17 cellular contexts compared by ENCODE assay signal in the genomic region with DNA sequence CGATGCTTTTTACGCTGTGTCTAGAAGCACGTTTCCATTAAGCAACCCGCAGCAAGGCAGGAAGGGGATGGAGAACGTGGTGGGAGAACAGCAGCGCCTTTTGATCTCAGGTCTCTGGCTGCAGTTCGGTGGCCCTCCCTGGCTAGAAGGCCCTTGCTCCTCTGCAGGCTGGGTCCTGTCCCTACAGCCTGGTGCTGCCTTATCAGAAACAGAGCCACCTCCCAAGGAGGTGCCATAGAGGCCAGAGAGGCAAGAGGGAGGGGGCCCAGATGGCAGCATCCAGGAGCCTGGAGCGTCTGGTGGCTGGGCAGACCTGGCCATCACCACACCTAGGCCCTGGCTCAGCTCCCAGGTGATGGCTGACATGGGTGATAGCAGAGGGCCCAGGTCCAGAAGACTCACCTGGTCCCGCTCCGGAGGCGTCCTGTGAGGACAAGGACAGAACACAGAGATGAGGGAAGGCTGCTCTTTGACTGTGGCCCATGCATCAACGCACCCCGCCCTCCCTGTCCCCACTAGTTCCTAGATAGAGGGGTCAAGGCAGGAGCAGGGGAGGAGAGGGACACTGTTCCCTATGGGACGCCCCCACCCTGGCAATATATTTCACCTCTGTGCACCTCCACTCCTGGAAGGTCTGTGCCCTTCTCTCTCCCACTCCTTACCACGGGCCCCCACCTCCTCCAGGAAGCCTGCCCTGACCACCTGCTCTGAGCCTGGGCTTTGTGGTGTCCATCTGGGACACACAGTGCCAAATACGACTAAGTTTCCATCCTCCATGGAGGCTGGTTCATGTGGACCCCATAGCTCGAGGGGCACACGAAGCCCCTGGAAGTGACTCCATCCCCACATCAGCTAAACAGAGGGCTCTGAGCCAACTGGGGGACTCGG. TPM values are rescaled to one million over a fixed set of nuclear protein-coding genes. Genes with fewer than 3 reads are reported as not detected.
DNase-seq lines count a peak whose midpoint lies in the region; ATAC-seq, FAIRE-seq and TF ChIP-seq lines count a peak whose summit lies in the region.
"Had no signal": no experiment of that assay in that cellular context is flagged by ENCODE, and none has a peak within 500 bp of the region (broad histone marks: within the 10 kb centered on the region; RNA-seq: fewer than 3 reads in every experiment).

No MANE protein-coding gene starts in this region.

- H3K4me3 Mint-ChIP-seq in chondrocyte (ENCODE audit: unreplicated experiment) (no peak overlapping the region), nephron progenitor cell (no peak overlapping the region)
- H3K4me3 Mint-ChIP-seq in activated CD4-positive, alpha-beta T cell treated with anti-CD3 and anti-CD28 coated beads for 36 hours, result no peak overlapping the region
- H3K4me3 Mint-ChIP-seq: CD4-positive, alpha-beta T cell had no signal

- H3K9me3 Mint-ChIP-seq in chondrocyte (ENCODE audit: low read depth) (no peaks in the 10 kb centered on the region), nephron progenitor cell (no peaks in the 10 kb centered on the region)
- no peaks in the 10 kb centered on the region for H3K9me3 Mint-ChIP-seq in activated CD4-positive, alpha-beta T cell treated with anti-CD3 and anti-CD28 coated beads for 36 hours (ENCODE audit: low read depth)

- H3K36me3 ChIP-seq in right lobe of liver, result peaks cover 0 to 34% (median 8%) of the 10 kb centered on the region in 4 donors
- H3K36me3 ChIP-seq in HepG2 (replicated peaks in 1 of 2; ENCODE audit: control insufficient read depth in 1 of 2, insufficient read depth in 2 of 2, low read length in 2 of 2), result peaks cover 34 to 66% of the 10 kb centered on the region in 2 experiments; a peak in 4 of 5 replicates

- H3K9me3 ChIP-seq in right lobe of liver, result no peaks in the 10 kb centered on the region
- H3K9me3 ChIP-seq in HepG2 (ENCODE audit: low read length), result no peaks in the 10 kb centered on the region

- no peak overlapping the region for H3K4me3 ChIP-seq in right lobe of liver
- no peak overlapping the region for H3K4me3 ChIP-seq in HepG2 (replicated peaks in 1 of 3; ENCODE audit: insufficient read depth in 1 of 3, low read depth in 2 of 3, low read length in 3 of 3)
- H3K4me3 ChIP-seq: PC-9, SJCRH30 had no signal

- FAIRE-seq in HepG2 (lab: Jason Lieb, UNC) (no peak), RCC 7860 (lab: Jason Lieb, UNC) (no peak)

- H3K27ac Mint-ChIP-seq in chondrocyte (ENCODE audit: unreplicated experiment), result peak overlapping the region; percentile 8
- H3K27ac Mint-ChIP-seq in nephron progenitor cell, result peak overlapping the region; percentile 87
- no peak overlapping the region for H3K27ac Mint-ChIP-seq in activated CD4-positive, alpha-beta T cell treated with anti-CD3 and anti-CD28 coated beads for 36 hours
- H3K27ac Mint-ChIP-seq: CD4-positive, alpha-beta T cell had no signal

- ATAC-seq in right lobe of liver (no peak), HepG2 (no peak), GM18519 (IDR thresholded peaks at IDR 0.05; ENCODE audit: low FRiP score, unreplicated experiment) (no peak)
- ATAC-seq in activated CD4-positive, alpha-beta T cell treated with anti-CD3 and anti-CD28 coated beads for 36 hours, result no peak

- H2AFZ ChIP-seq in HepG2 (ENCODE audit: low read length), result no peak overlapping the region
- H2AFZ ChIP-seq: PC-9 had no signal

- H3K4me1 Mint-ChIP-seq in chondrocyte (ENCODE audit: low read depth) (no peaks in the 10 kb centered on the region), nephron progenitor cell (peaks cover 26% of the 10 kb centered on the region)
- no peaks in the 10 kb centered on the region for H3K4me1 Mint-ChIP-seq in activated CD4-positive, alpha-beta T cell treated with anti-CD3 and anti-CD28 coated beads for 36 hours

- no TSS peak for BruUV-seq in HepG2 (replicated peaks; lab: Mats Ljungman, UMichigan)

- no peaks in the 10 kb centered on the region for H3K27me3 ChIP-seq in right lobe of liver
- H3K27me3 ChIP-seq in HepG2 (ENCODE audit: control insufficient read depth in 1 of 2, insufficient read depth in 2 of 2, low read length in 2 of 2), result no peaks in the 10 kb centered on the region
- H3K27me3 ChIP-seq: SJCRH30 had no signal

- TF ChIP-seq RAD21 in HepG2 (CRISPR knock-in tag; IDR thresholded peaks at IDR 0.05), result no peak

- H3K4me1 ChIP-seq in right lobe of liver, result no peaks in the 10 kb centered on the region
- no peaks in the 10 kb centered on the region for H3K4me1 ChIP-seq in HepG2 (ENCODE audit: insufficient read depth, low read length)
- H3K4me1 ChIP-seq: SJCRH30 had no signal

- H4K20me1 ChIP-seq in HepG2 (ENCODE audit: insufficient read depth, low read length), result no peaks in the 10 kb centered on the region; the same call in 1 of the 2 replicates

- intact Hi-C loops in right lobe of liver (cut with DNase I), result no loop called here
- intact Hi-C loops in HepG2 (cut with micrococcal nuclease; ENCODE audit: unreplicated experiment), result no loop called here
- intact Hi-C loops in activated CD4-positive, alpha-beta T cell treated with anti-CD3 and anti-CD28 coated beads for 36 hours (cut with DNase I, micrococcal nuclease), result no loop called here

- CTCF ChIA-PET in HepG2 (lab: Yijun Ruan, JAX; ENCODE audit: low intra/inter-chr PET ratio, low total read pairs), result no interaction called here
- CTCF ChIA-PET in activated CD4-positive, alpha-beta T cell treated with anti-CD3 and anti-CD28 coated beads for 36 hours (lab: Charles Lee), result interaction anchor here (0.8 to 5.5 kb wide), 3 partner anchors 37 to 214 kb away, joined by 4 to 54 read pairs (median 5); no protein-coding TSS in a partner anchor

- TF ChIP-seq EP300 in HepG2 (IDR thresholded peaks at IDR 0.05; ENCODE audit: low read depth in 2 of 2, low read length in 2 of 2) (no peak), HepG2 (CRISPR knock-in tag; IDR thresholded peaks at IDR 0.05; ENCODE audit: borderline replicate concordance) (no peak)

- no peak overlapping the region for H3K27ac ChIP-seq in right lobe of liver
- H3K27ac ChIP-seq in HepG2 (ENCODE audit: extremely low read length, insufficient read depth, low read length), result no peak overlapping the region
- H3K27ac ChIP-seq: PC-9, SJCRH30 had no signal

- H3K79me2 ChIP-seq in HepG2 (ENCODE audit: insufficient read depth, low read length), result no peaks in the 10 kb centered on the region

- no peak overlapping the region for H3K4me2 ChIP-seq in HepG2 (ENCODE audit: low read depth, low read length)
- H3K4me2 ChIP-seq: PC-9 had no signal

- POLR2A ChIA-PET in HepG2 (lab: Yijun Ruan, JAX), result no interaction called here
- POLR2A ChIA-PET in activated CD4-positive, alpha-beta T cell treated with anti-CD3 and anti-CD28 coated beads for 36 hours (lab: Charles Lee), result no interaction called here

- H3K36me3 Mint-ChIP-seq in chondrocyte (ENCODE audit: low read depth) (peaks cover 2% of the 10 kb centered on the region), nephron progenitor cell (ENCODE audit: low read depth) (peaks cover 10% of the 10 kb centered on the region)
- H3K36me3 Mint-ChIP-seq in activated CD4-positive, alpha-beta T cell treated with anti-CD3 and anti-CD28 coated beads for 36 hours (ENCODE audit: low read depth), result peaks cover 4% of the 10 kb centered on the region

- H3K27me3 Mint-ChIP-seq in chondrocyte (ENCODE audit: low read depth) (no peaks in the 10 kb centered on the region), nephron progenitor cell (ENCODE audit: low read depth, poor library complexity) (peaks cover 3% of the 10 kb centered on the region)
- H3K27me3 Mint-ChIP-seq in activated CD4-positive, alpha-beta T cell treated with anti-CD3 and anti-CD28 coated beads for 36 hours, result no peaks in the 10 kb centered on the region
- H3K27me3 Mint-ChIP-seq: CD4-positive, alpha-beta T cell had no signal

- peak in 2 of 3 donors; percentile 20 to 41 for DNase-seq in right lobe of liver
- no peak for DNase-seq in HepG2 (ENCODE audit: low spot score)
- DNase-seq in chondrocyte (ENCODE audit: low spot score), result peak; percentile 63
- no peak for DNase-seq in nephron progenitor cell
- DNase-seq in RCC 7860 (ENCODE audit: low spot score), result no peak
- DNase-seq in activated CD4-positive, alpha-beta T cell treated with anti-CD3 and anti-CD28 coated beads for 36 hours, result no peak
- DNase-seq: CD4-positive, alpha-beta T cell; COR-L47; DMS79; MM.1S; NCI-H1092; NCI-H1436; NCI-H1930; NCI-H748 treated with DMSO at 0.1 percent for 48 hours; PC-9; SJCRH30 had no signal

- in situ Hi-C loops in HepG2 (cut with HindIII; ENCODE audit: extremely low pct_ligation_motif_present, low pct_unique_long_range_greater_than_20kb), result no loop called here

- H3K9ac ChIP-seq in HepG2 (ENCODE audit: insufficient read depth, low read depth, low read length), result no peak overlapping the region

- TF ChIP-seq CTCF in right lobe of liver (IDR thresholded peaks at IDR 0.05) (no peak), HepG2 (CRISPR knock-in tag; IDR thresholded peaks at IDR 0.05) (no peak), chondrocyte (IDR thresholded peaks at IDR 0.05) (no peak), nephron progenitor cell (IDR thresholded peaks at IDR 0.05) (no peak)

- no peak for TF ChIP-seq POLR2A in right lobe of liver (IDR thresholded peaks at IDR 0.05)
- TF ChIP-seq POLR2A in HepG2 (IDR thresholded peaks at IDR 0.05; ENCODE audit: insufficient read depth in 1 of 2, low read depth in 2 of 2, low read length in 2 of 2), result no peak

- 90% methylated on average over 9 of the region's 19 CpGs for WGBS in right lobe of liver (ENCODE audit: insufficient coverage, low coverage, low lambda C conversion rate, missing lambda C conversion rate)
- 93% methylated on average over 10 of the region's 19 CpGs for WGBS in HepG2 (ENCODE audit: low lambda C conversion rate)

RNA-seq across cellular contexts. Expression of gene SARDH, which starts 41.6 kb away (rescaled TPM):
- total RNA-seq in right lobe of liver (100 to 1,000 TPM in 3 of 6 experiments, 10 to 100 TPM in 3; 67.3 to 183 (median 101) TPM), HepG2 (2016; rRNA removed; fragmentation: Illumina TruSeq; extraction: Trizol) (32.5 and 34.9 TPM in 2 replicates), chondrocyte (0.74 to 1.2 TPM in 2 of 3 replicates, not detected in the other)
- total RNA-seq in HepG2 (2016; cell fraction: cytosol; rRNA removed; fragmentation: Illumina TruSeq; extraction: Trizol; ENCODE audit: low read depth), result 5.5 and 6.4 TPM in 2 replicates
- total RNA-seq in HepG2 (2016; cell fraction: insoluble cytoplasmic fraction; rRNA removed; fragmentation: Illumina TruSeq; extraction: Trizol), result 25.6 and 34.1 TPM in 2 replicates
- total RNA-seq in HepG2 (2016; cell fraction: membrane; rRNA removed; fragmentation: Illumina TruSeq; extraction: Trizol), result 13.0 TPM in 2 replicates
- total RNA-seq in HepG2 (2016; cell fraction: nucleus; rRNA removed; fragmentation: Illumina TruSeq; extraction: Trizol), result 26.8 and 31.9 TPM in 2 replicates
- polyA plus RNA-seq in HepG2 (2011; rRNA removed), result 11.6 and 15.6 TPM in 2 replicates
- 6.1 and 10.1 TPM in 2 replicates for polyA plus RNA-seq in HepG2 (2011; cell fraction: cytosol; rRNA removed)
- polyA plus RNA-seq in HepG2 (2011; cell fraction: nucleus; rRNA removed), result 107 and 130 TPM in 2 replicates
- 20.2 and 23.9 TPM in 2 replicates for polyA plus RNA-seq in HepG2 (2012)
- polyA plus RNA-seq in HepG2 (2016; cell fraction: cytosol; fragmentation: Illumina TruSeq; extraction: Trizol; ENCODE audit: low read depth), result 4.0 and 4.1 TPM in 2 replicates
- 23.4 and 31.6 TPM in 2 replicates for polyA plus RNA-seq in HepG2 (2016; cell fraction: insoluble cytoplasmic fraction; fragmentation: Illumina TruSeq; extraction: Trizol; ENCODE audit: low read depth)
- polyA plus RNA-seq in HepG2 (2016; cell fraction: membrane; fragmentation: Illumina TruSeq; extraction: Trizol; ENCODE audit: low read depth), result 7.8 and 8.3 TPM in 2 replicates
- polyA plus RNA-seq in HepG2 (2016; cell fraction: nucleus; fragmentation: Illumina TruSeq; extraction: Trizol; ENCODE audit: insufficient read depth, low read depth), result 46.0 and 50.9 TPM in 2 replicates
- 55.5 TPM in 1 of 2 replicates, not detected in the other for polyA minus RNA-seq in HepG2 (2011; rRNA and poly(A)+ RNA removed; ENCODE audit: low replicate concordance)
- 17.1 and 19.0 TPM in 2 replicates for polyA minus RNA-seq in HepG2 (2011; cell fraction: cytosol; rRNA and poly(A)+ RNA removed)
- 35.9 and 37.7 TPM in 2 replicates for polyA minus RNA-seq in HepG2 (2011; cell fraction: nucleus; rRNA and poly(A)+ RNA removed)
- total RNA-seq in activated CD4-positive, alpha-beta T cell treated with anti-CD3 and anti-CD28 coated beads for 36 hours, result 1 to 10 TPM; 7.8 to 8.2 TPM

Comparison
In these comparisons a context has a peak if more than half of its experiments do, and no peak if none do; other contexts are left out.
1. DNase-seq: peak in right lobe of liver (2 of 3) and chondrocyte (single experiment); none in HepG2 (single experiment), nephron progenitor cell (single experiment), RCC 7860 (single experiment) and activated CD4-positive, alpha-beta T cell treated with anti-CD3 and anti-CD28 coated beads for 36 hours (single experiment).